18 cellular contexts compared by ENCODE assay signal in genomic region chr5:122362361-122362760, GRCh38. TPM values are rescaled to one million over a fixed set of nuclear protein-coding genes. Genes with fewer than 3 reads are reported as not detected.
DNase-seq lines count a peak whose midpoint lies in the region; ATAC-seq and TF ChIP-seq lines count a peak whose summit lies in the region.
"Had no signal": no experiment of that assay in that cellular context is flagged by ENCODE, and none has a peak within 500 bp of the region (broad histone marks: within the 10 kb centered on the region; RNA-seq: fewer than 3 reads in every experiment).

No MANE protein-coding gene starts in this region.

- TF ChIP-seq CTCF in choroid plexus epithelial cell (conservative IDR thresholded peaks at IDR 0.05; ENCODE audit: low read depth, low read length) (no peak), mesothelial cell of epicardium (IDR thresholded peaks at IDR 0.05; ENCODE audit: unreplicated experiment) (no peak)

- H3K4me3 Mint-ChIP-seq in mesothelial cell of epicardium = no peak overlapping the region
- H3K4me3 Mint-ChIP-seq: B cell had no signal

- H3K4me3 ChIP-seq in choroid plexus epithelial cell (ENCODE audit: low read depth, low read length) = no peak overlapping the region

- H3K36me3 Mint-ChIP-seq in mesothelial cell of epicardium = peaks cover 8% of the 10 kb centered on the region

- H3K27ac Mint-ChIP-seq in mesothelial cell of epicardium = peak overlapping the region; percentile 90
- H3K27ac Mint-ChIP-seq: B cell had no signal

- peaks cover 2% of the 10 kb centered on the region for H3K9me3 Mint-ChIP-seq in mesothelial cell of epicardium

- intact Hi-C loops in left cardiac atrium (cut with DNase I) (no loop called here), Right ventricle myocardium superior (cut with DNase I) (no loop called here)

- peaks cover 55% of the 10 kb centered on the region for H3K4me1 Mint-ChIP-seq in mesothelial cell of epicardium
- H3K4me1 Mint-ChIP-seq: B cell had no signal

- ATAC-seq in left cardiac atrium (peak; percentile 38 to 73), Right ventricle myocardium superior (ENCODE audit: poor library complexity) (no peak)
- ATAC-seq: HCT116 had no signal

- DNase-seq in left cardiac atrium (no peak), Right ventricle myocardium superior (no peak), choroid plexus epithelial cell (ENCODE audit: low read depth) (peak; percentile 26), mesothelial cell of epicardium (ENCODE audit: low spot score in 2 of 2, unreplicated experiment in 2 of 2) (no peak), dermis blood vessel endothelial cell (no peak)
- no peak for DNase-seq in stimulated activated naive CD4-positive, alpha-beta T cell treated with Interleukin-2 at 50 U/mL for 16 hours (lab: John Stamatoyannopoulos, UW)
- no peak for DNase-seq in activated CD4-positive, alpha-beta T cell treated with anti-CD3 and anti-CD28 coated beads, Interleukin-2, amount 50 U/mL, for 48 hours
- DNase-seq: COR-L47, DMS153, GF-D8, GOT3, NCI-H1417, NCI-H187, NCI-H2107, NCI-H510A treated with DMSO at 0.1 percent for 48 hours had no signal

- no peaks in the 10 kb centered on the region for H3K27me3 Mint-ChIP-seq in mesothelial cell of epicardium (ENCODE audit: low read depth)

RNA-seq across cellular contexts. Expression of gene SNCAIP, which starts 50.3 kb away (rescaled TPM):
- total RNA-seq in left cardiac atrium (1 to 10 TPM; 2.9 to 3.2 TPM), Right ventricle myocardium superior (1.2 TPM), mesothelial cell of epicardium (102 to 113 TPM (median 109 TPM) in 3 replicates), dermis blood vessel endothelial cell (35.9 and 93.1 TPM in 2 replicates)
- total RNA-seq: B cell, RPMI7951 had no signal
